Comparison of ENCODE assay signal across 1 cellular context in the genomic region with DNA sequence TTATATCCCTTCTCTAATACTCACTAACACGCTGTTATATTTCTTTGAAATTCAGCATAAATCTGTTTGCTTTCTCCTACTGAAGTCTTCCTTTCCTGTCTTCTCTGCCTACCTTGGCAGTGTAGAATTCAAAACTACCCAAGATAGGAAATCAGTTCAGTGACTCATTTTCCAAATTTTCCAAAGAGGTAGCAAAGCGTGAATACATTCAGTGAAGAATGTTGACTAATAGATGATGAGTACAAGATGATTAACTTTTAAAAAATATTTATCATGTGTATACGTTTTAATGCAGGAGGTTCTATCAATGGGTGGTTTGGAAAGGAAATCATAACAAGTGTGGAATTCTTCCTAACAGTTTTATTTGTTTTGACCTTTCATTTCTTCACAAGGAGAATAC.
TF ChIP-seq lines count a peak whose summit lies in the region.

No MANE protein-coding gene starts in this region.

TF ChIP-seq in SK-N-SH treated with all-trans-retinoic acid at 6 μM for 48 hours, 23 proteins besides CTCF, POLR2A, EP300 and RAD21 (continued from another document):
- TF ChIP-seq, protein P1, sequence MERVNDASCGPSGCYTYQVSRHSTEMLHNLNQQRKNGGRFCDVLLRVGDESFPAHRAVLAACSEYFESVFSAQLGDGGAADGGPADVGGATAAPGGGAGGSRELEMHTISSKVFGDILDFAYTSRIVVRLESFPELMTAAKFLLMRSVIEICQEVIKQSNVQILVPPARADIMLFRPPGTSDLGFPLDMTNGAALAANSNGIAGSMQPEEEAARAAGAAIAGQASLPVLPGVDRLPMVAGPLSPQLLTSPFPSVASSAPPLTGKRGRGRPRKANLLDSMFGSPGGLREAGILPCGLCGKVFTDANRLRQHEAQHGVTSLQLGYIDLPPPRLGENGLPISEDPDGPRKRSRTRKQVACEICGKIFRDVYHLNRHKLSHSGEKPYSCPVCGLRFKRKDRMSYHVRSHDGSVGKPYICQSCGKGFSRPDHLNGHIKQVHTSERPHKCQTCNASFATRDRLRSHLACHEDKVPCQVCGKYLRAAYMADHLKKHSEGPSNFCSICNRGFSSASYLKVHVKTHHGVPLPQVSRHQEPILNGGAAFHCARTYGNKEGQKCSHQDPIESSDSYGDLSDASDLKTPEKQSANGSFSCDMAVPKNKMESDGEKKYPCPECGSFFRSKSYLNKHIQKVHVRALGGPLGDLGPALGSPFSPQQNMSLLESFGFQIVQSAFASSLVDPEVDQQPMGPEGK (CRISPR knock-in tag; IDR thresholded peaks at IDR 0.05; ENCODE audit: borderline replicate concordance): no peak
- TF ChIP-seq ZNF70 (CRISPR knock-in tag; IDR thresholded peaks at IDR 0.05): no peak
- TF ChIP-seq BACH2 (CRISPR knock-in tag; IDR thresholded peaks at IDR 0.05; ENCODE audit: borderline replicate concordance): no peak
TF ChIP-seq in SK-N-SH treated with all-trans-retinoic acid at 6 μM for 48 hours: peak in this region for 0.
